34 cellular contexts compared by ENCODE assay signal in the genomic region with DNA sequence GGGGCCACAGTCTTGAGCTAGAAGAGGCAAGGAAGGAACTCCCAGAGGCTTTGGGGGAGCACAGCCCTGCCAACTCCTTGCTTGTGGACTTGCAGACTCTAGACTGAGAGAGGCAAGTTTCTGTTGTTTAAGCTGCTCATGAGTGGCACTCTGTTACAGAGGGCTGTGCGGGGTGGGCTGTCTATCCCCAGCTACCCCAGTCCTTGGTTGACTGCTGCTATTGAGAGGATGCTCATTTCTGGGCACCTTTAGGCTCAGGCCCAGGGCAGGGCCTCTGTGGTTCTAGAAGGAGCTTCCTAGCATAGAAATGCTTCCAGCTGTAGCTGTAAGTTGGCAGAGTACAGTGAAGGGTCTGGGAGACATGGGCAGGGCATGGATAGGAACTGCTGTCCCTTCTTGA.
"Had no signal": no experiment of that assay in that cellular context is flagged by ENCODE, and none has a peak within 500 bp of the region (broad histone marks: within the 10 kb centered on the region; RNA-seq: fewer than 3 reads in every experiment).

No MANE protein-coding gene starts in this region.

- H3K4me3 ChIP-seq: MG63 had no signal

- H3K9me3 ChIP-seq: MG63 had no signal

- H3K4me2 ChIP-seq: KMS-11 had no signal

- H3K9ac ChIP-seq: KMS-11 had no signal

- H3K36me3 ChIP-seq: MG63 had no signal

- DNase-seq: Karpas-422, Kasumi-1, MG63, MM.1S, MV-4-11, NCI-H1048, NCI-H1092, NCI-H1092 treated with DMSO at 0.1 percent for 48 hours, NCI-H1105, NCI-H1105 treated with DMSO at 0.1 percent for 48 hours, NCI-H1417, NCI-H1417 treated with DMSO at 0.1 percent for 48 hours, NCI-H1436, NCI-H1436 treated with DMSO at 0.1 percent for 48 hours, NCI-H146, NCI-H1694, NCI-H1694 treated with DMSO at 0.1 percent for 48 hours, NCI-H187, NCI-H187 treated with DMSO at 0.1 percent for 48 hours, NCI-H1930, NCI-H2029, NCI-H2029 treated with DMSO at 0.1 percent for 48 hours, NCI-H2081, NCI-H2081 treated with DMSO at 0.1 percent for 48 hours, NCI-H2107, NCI-H2171, NCI-H2171 treated with DMSO at 0.1 percent for 48 hours, NCI-H2227 treated with DMSO at 0.1 percent for 48 hours, NCI-H226, NCI-H345, NCI-H446, NCI-H446 treated with DMSO at 0.1 percent for 48 hours, NCI-H510A had no signal

- H3K27me3 ChIP-seq: MG63 had no signal

- H3K27ac ChIP-seq: KMS-11 had no signal
